20 cellular contexts compared by ENCODE assay signal in genomic region chr20:55174635-55175034, GRCh38.
A peak's percentile ranks its signal among the peaks of the same experiment; 100 is the strongest.
DNase-seq lines count a peak whose midpoint lies in the region; ATAC-seq and TF ChIP-seq lines count a peak whose summit lies in the region.
"Had no signal": no experiment of that assay in that cellular context is flagged by ENCODE, and none has a peak within 500 bp of the region (broad histone marks: within the 10 kb centered on the region; RNA-seq: fewer than 3 reads in every experiment).

No MANE protein-coding gene starts in this region.

- no peaks in the 10 kb centered on the region for H3K27me3 ChIP-seq in RWPE2 (ENCODE audit: insufficient read depth, poor library complexity, severe bottlenecking)
- H3K27me3 ChIP-seq: BLaER1 had no signal

- H3K4me3 ChIP-seq in Jurkat, Clone E6-1 (ENCODE audit: low read length) = no peak overlapping the region
- H3K4me3 ChIP-seq in RWPE2 (ENCODE audit: severe bottlenecking) = no peak overlapping the region
- H3K4me3 ChIP-seq: BLaER1, GM12878, GM23338 had no signal

- H3K4me1 ChIP-seq in RWPE2 (ENCODE audit: insufficient read depth, poor library complexity, severe bottlenecking) = no peaks in the 10 kb centered on the region
- H3K4me1 ChIP-seq: BLaER1 had no signal

- peak; percentile 0 for DNase-seq in Jurkat, Clone E6-1 (ENCODE audit: low read depth, low spot score)
- DNase-seq in RWPE2 (ENCODE audit: low spot score) (no peak), renal cortical epithelial cell (ENCODE audit: low read depth) (peak; percentile 21), NCI-H1105 (lab: John Stamatoyannopoulos, UW) (no peak), activated gamma-delta T cell (lab: John Stamatoyannopoulos, UW) (no peak)
- DNase-seq: CD4-positive, alpha-beta T cell; CD8-positive, alpha-beta memory T cell; DMS 273 treated with DMSO at 0.1 percent for 48 hours; DMS79; EL; GDM1; H9 had no signal

- peak; percentile 32; the same call in 1 of the 3 replicates for ATAC-seq in RWPE2 (ENCODE audit: low read depth)
- ATAC-seq in esophagus mucosa = peak; percentile 43
- no peak for ATAC-seq in GM18907 (IDR thresholded peaks at IDR 0.05; ENCODE audit: unreplicated experiment)
- ATAC-seq: GM12878, GM23338, HCT116 had no signal

- peaks cover 4% of the 10 kb centered on the region for H3K9me3 ChIP-seq in RWPE2 (ENCODE audit: severe bottlenecking)
- H3K9me3 ChIP-seq: BLaER1 had no signal

- TF ChIP-seq CTCF in RWPE2 (IDR thresholded peaks at IDR 0.05; ENCODE audit: poor library complexity, severe bottlenecking) = no peak

- no peaks in the 10 kb centered on the region for H3K36me3 ChIP-seq in RWPE2 (ENCODE audit: low read depth)
- H3K36me3 ChIP-seq: BLaER1 had no signal

- no peak overlapping the region for H3K27ac ChIP-seq in RWPE2 (ENCODE audit: poor library complexity, severe bottlenecking)
- H3K27ac ChIP-seq: 22Rv1, BLaER1, C4-2B had no signal

Comparison
In these comparisons a context has a peak if more than half of its experiments do, and no peak if none do; other contexts are left out.
1. DNase-seq: peak in Jurkat, Clone E6-1 (single experiment) and renal cortical epithelial cell (single experiment); none in RWPE2 (single experiment), NCI-H1105 (single experiment) and activated gamma-delta T cell (single experiment).